27 cellular contexts compared by ENCODE assay signal in genomic region chr15:95944856-95945255, GRCh38.
"Had no signal": no experiment of that assay in that cellular context is flagged by ENCODE, and none has a peak within 500 bp of the region (broad histone marks: within the 10 kb centered on the region; RNA-seq: fewer than 3 reads in every experiment).

No MANE protein-coding gene starts in this region.

- H3K27me3 ChIP-seq: esophagus squamous epithelium, gastrocnemius medialis, ovary, sigmoid colon, testis, tibial artery, upper lobe of right lung, uterus had no signal

- H3K4me1 Mint-ChIP-seq: naive B cell; stimulated activated memory B cell treated with anti-CD40 and anti-IgM and Interleukin-4, amounts not matched to agents 10 μg/mL and 1 μg/mL and 100 μg/mL, for 72 hours had no signal

- H3K36me3 ChIP-seq: esophagus squamous epithelium, gastrocnemius medialis, lower lobe of right lung, ovary, sigmoid colon, tibial artery, upper lobe of right lung, uterus had no signal

- H3K27me3 Mint-ChIP-seq: effector memory CD8-positive, alpha-beta T cell; stimulated activated memory B cell treated with anti-CD40 and anti-IgM and Interleukin-4, amounts not matched to agents 10 μg/mL and 1 μg/mL and 100 μg/mL, for 72 hours had no signal

- H3K4me3 Mint-ChIP-seq: effector memory CD8-positive, alpha-beta T cell; naive B cell; natural killer cell treated with Interleukin-12 subunit alpha and Interleukin-12 subunit beta and Interleukin-15 and Interleukin-18, amount 100 ng/mL, for 72 hours; stimulated activated memory B cell treated with anti-CD40 and anti-IgM and Interleukin-4, amounts not matched to agents 10 μg/mL and 1 μg/mL and 100 μg/mL, for 72 hours had no signal

- H3K27ac Mint-ChIP-seq: effector memory CD8-positive, alpha-beta T cell; naive B cell; natural killer cell treated with Interleukin-12 subunit alpha and Interleukin-12 subunit beta and Interleukin-15 and Interleukin-18, amount 100 ng/mL, for 72 hours; stimulated activated memory B cell treated with anti-CD40 and anti-IgM and Interleukin-4, amounts not matched to agents 10 μg/mL and 1 μg/mL and 100 μg/mL, for 72 hours had no signal

- H3K27ac ChIP-seq: esophagus squamous epithelium, gastrocnemius medialis, lower lobe of right lung, ovary, psoas muscle, sigmoid colon, testis, tibial artery, upper lobe of right lung, uterus had no signal

- H3K4me3 ChIP-seq: esophagus squamous epithelium, gastrocnemius medialis, lower lobe of right lung, mucosa of descending colon, ovary, psoas muscle, sigmoid colon, testis, tibial artery, upper lobe of right lung, uterus had no signal

- H3K4me1 ChIP-seq: esophagus squamous epithelium, gastrocnemius medialis, lower lobe of right lung, psoas muscle, sigmoid colon, testis, tibial artery, upper lobe of right lung, uterus had no signal

- H3K36me3 Mint-ChIP-seq: naive B cell; stimulated activated memory B cell treated with anti-CD40 and anti-IgM and Interleukin-4, amounts not matched to agents 10 μg/mL and 1 μg/mL and 100 μg/mL, for 72 hours had no signal

- FAIRE-seq: keratinocyte had no signal

- DNase-seq: cortex of kidney; effector memory CD8-positive, alpha-beta T cell; erythroblast; esophagus squamous epithelium; gastrocnemius medialis; head of caudate nucleus; left ventricle myocardium superior; lower lobe of right lung; mucosa of descending colon; naive B cell; occipital lobe; ovary; posterior cingulate gyrus; psoas muscle; right cardiac atrium; sigmoid colon; stimulated activated CD4-positive, alpha-beta T cell treated with anti-CD3 and anti-CD28 coated beads, Interleukin-2, amount 100 ng/mL, for 24 hours; stimulated activated CD4-positive, alpha-beta T cell treated with anti-CD3 and anti-CD28 coated beads, Interleukin-4, amount 100 ng/mL, for 24 hours; stimulated activated naive CD8-positive, alpha-beta T cell treated with anti-CD3 and anti-CD28 coated beads, Interleukin-15, Interleukin-2, amounts not matched to agents 100 U/mL and 50 U/mL, for 24 hours; substantia nigra; testis; tibial artery; upper lobe of right lung; uterus had no signal

- H3K9me3 ChIP-seq: esophagus squamous epithelium, gastrocnemius medialis, lower lobe of right lung, mucosa of descending colon, ovary, psoas muscle, sigmoid colon, testis, tibial artery, upper lobe of right lung, uterus had no signal

- H3K9me3 Mint-ChIP-seq: natural killer cell treated with Interleukin-12 subunit alpha and Interleukin-12 subunit beta and Interleukin-15 and Interleukin-18, amount 100 ng/mL, for 72 hours had no signal
